1 cellular context compared by ENCODE assay signal in genomic region chr6:169452117-169452868, GRCh38.
TF ChIP-seq lines count a peak whose summit lies in the region.

No MANE protein-coding gene starts in this region.

TF ChIP-seq in K562, 482 proteins besides CTCF, POLR2A, EP300 and RAD21 (continued from another document and continues in another):
- no peak for TF ChIP-seq ZNF184 (CRISPR knock-in tag; IDR thresholded peaks at IDR 0.05)
- TF ChIP-seq PHB2 (IDR thresholded peaks at IDR 0.05; ENCODE audit: low read depth), result no peak
- peak; percentile 97 for TF ChIP-seq NR2C2 (CRISPR knock-in tag; IDR thresholded peaks at IDR 0.05)
- peak; percentile 100 for TF ChIP-seq NR2C2 (tag; IDR thresholded peaks at IDR 0.05)
- no peak for TF ChIP-seq MLX (CRISPR knock-in tag; conservative IDR thresholded peaks at IDR 0.05)
- TF ChIP-seq AFF1 (IDR thresholded peaks at IDR 0.05; ENCODE audit: low read depth in 1 of 2, partially characterized antibody in 2 of 2), result no peak
- no peak for TF ChIP-seq ZBTB9 (CRISPR knock-in tag; IDR thresholded peaks at IDR 0.05)
- TF ChIP-seq ZNF408 (CRISPR knock-in tag; IDR thresholded peaks at IDR 0.05; ENCODE audit: low read depth), result no peak
- TF ChIP-seq LEF1 (IDR thresholded peaks at IDR 0.05), result peak; percentile 58; the same call in 1 of the 2 replicates
- TF ChIP-seq ZNF398 (CRISPR knock-in tag; IDR thresholded peaks at IDR 0.05), result no peak
- no peak for TF ChIP-seq CAMTA2 (CRISPR knock-in tag; conservative IDR thresholded peaks at IDR 0.05)
- no peak for TF ChIP-seq NFIX (CRISPR knock-in tag; IDR thresholded peaks at IDR 0.05; ENCODE audit: low read depth)
- TF ChIP-seq XRCC4 (IDR thresholded peaks at IDR 0.05; ENCODE audit: extremely low read depth, insufficient read depth, insufficient read length), result no peak
- peak; percentile 99 for TF ChIP-seq CXXC5 (CRISPR knock-in tag; IDR thresholded peaks at IDR 0.05)
- TF ChIP-seq RBM15 (IDR thresholded peaks at IDR 0.05; ENCODE audit: insufficient read depth, low read length), result no peak
- no peak for TF ChIP-seq JUNB (CRISPR knock-in tag; conservative IDR thresholded peaks at IDR 0.05)
- no peak for TF ChIP-seq ZNF212 (CRISPR knock-in tag; IDR thresholded peaks at IDR 0.05)
- no peak for TF ChIP-seq HMG20A (CRISPR knock-in tag; conservative IDR thresholded peaks at IDR 0.05)
- TF ChIP-seq PCBP1 (IDR thresholded peaks at IDR 0.05; ENCODE audit: low read depth, low read length, poor library complexity, severe bottlenecking), result no peak
- TF ChIP-seq ZNF324 (CRISPR knock-in tag; IDR thresholded peaks at IDR 0.05), result no peak
- no peak for TF ChIP-seq TCF7 (IDR thresholded peaks at IDR 0.05; ENCODE audit: borderline replicate concordance)
- TF ChIP-seq YBX1 (IDR thresholded peaks at IDR 0.05), result no peak
- no peak for TF ChIP-seq ZBTB12 (CRISPR knock-in tag; IDR thresholded peaks at IDR 0.05)
- no peak for TF ChIP-seq PYGO2 (tag; IDR thresholded peaks at IDR 0.05)
- TF ChIP-seq HINFP (tag; conservative IDR thresholded peaks at IDR 0.05; ENCODE audit: low read depth), result no peak
- no peak for TF ChIP-seq RERE (CRISPR knock-in tag; IDR thresholded peaks at IDR 0.05; ENCODE audit: borderline replicate concordance)
- TF ChIP-seq ZNF224 (CRISPR knock-in tag; IDR thresholded peaks at IDR 0.05), result no peak
- no peak for TF ChIP-seq TCF15 (CRISPR knock-in tag; IDR thresholded peaks at IDR 0.05)
- TF ChIP-seq CREB3 (tag; conservative IDR thresholded peaks at IDR 0.05; ENCODE audit: low read depth), result no peak; the same call in 1 of the 2 replicates
- TF ChIP-seq RBM34 (IDR thresholded peaks at IDR 0.05; ENCODE audit: borderline replicate concordance, insufficient read depth, low read length), result no peak
- TF ChIP-seq ZNF695 (CRISPR knock-in tag; IDR thresholded peaks at IDR 0.05), result no peak
- TF ChIP-seq ARID1B (IDR thresholded peaks at IDR 0.05), result peak; percentile 57; the same call in 1 of the 2 replicates
- peak; percentile 77 for TF ChIP-seq EP400 (IDR thresholded peaks at IDR 0.05)
- TF ChIP-seq NFE2L1 (tag; IDR thresholded peaks at IDR 0.05; ENCODE audit: borderline replicate concordance, low read depth), result no peak
- no peak for TF ChIP-seq GTF2B (IDR thresholded peaks at IDR 0.05; ENCODE audit: extremely low read depth, insufficient read length)
- no peak for TF ChIP-seq FOXM1 (IDR thresholded peaks at IDR 0.05; ENCODE audit: low read depth)
- no peak for TF ChIP-seq FOXM1 (CRISPR knock-in tag; IDR thresholded peaks at IDR 0.05; ENCODE audit: low read depth)
- TF ChIP-seq ZBTB33 (CRISPR knock-in tag; IDR thresholded peaks at IDR 0.05), result 0 out of 2 replicates have a peak, but pooled peaks have one; percentile 7
- TF ChIP-seq ZNF282 (CRISPR knock-in tag; IDR thresholded peaks at IDR 0.05), result no peak
- TF ChIP-seq EZH2 (IDR thresholded peaks at IDR 0.05; ENCODE audit: borderline replicate concordance, low read depth, low read length), result no peak
- peak; percentile 69 for TF ChIP-seq C11orf30 (IDR thresholded peaks at IDR 0.05; ENCODE audit: low read depth)
- TF ChIP-seq JUND (IDR thresholded peaks at IDR 0.05; ENCODE audit: borderline replicate concordance, low read depth, low read length), result peak; percentile 66
- TF ChIP-seq JUND (tag; IDR thresholded peaks at IDR 0.05; ENCODE audit: borderline replicate concordance, low read depth, low read length), result peak; percentile 44; the same call in 1 of the 3 replicates
